ENCODE assay signal across 9 cellular contexts in genomic region chr9:133141833-133142594, GRCh38.
DNase-seq lines count a peak whose midpoint lies in the region; ATAC-seq lines count a peak whose summit lies in the region.
"Had no signal": no experiment of that assay in that cellular context is flagged by ENCODE, and none has a peak within 500 bp of the region (broad histone marks: within the 10 kb centered on the region; RNA-seq: fewer than 3 reads in every experiment).

No MANE protein-coding gene starts in this region.

- peak overlapping the region; percentile 14 to 33 for H3K9ac ChIP-seq in mucosa of rectum (ENCODE audit: low read depth in 1 of 2, low read length in 2 of 2)

- peaks cover 57 to 72% of the 10 kb centered on the region in 2 donors for H3K4me1 ChIP-seq in mucosa of rectum (ENCODE audit: control insufficient read depth in 2 of 2, insufficient read depth in 2 of 2, low read length in 2 of 2)

- peak overlapping the region; percentile 41 to 76 for H3K27ac ChIP-seq in mucosa of rectum (ENCODE audit: low read depth in 2 of 2, low read length in 2 of 2)

- peaks cover 0 to 2% of the 10 kb centered on the region in 2 donors for H3K36me3 ChIP-seq in mucosa of rectum (ENCODE audit: control insufficient read depth in 2 of 2, insufficient read depth in 2 of 2, low read length in 2 of 2)

- DNase-seq in stimulated activated CD4-positive, alpha-beta T cell treated with anti-CD3 and anti-CD28 coated beads, Interleukin-12 subunit alpha, Interleukin-12 subunit beta, amount 100 ng/mL, for 4 hours, result peak; percentile 48
- DNase-seq in stimulated activated CD4-positive, alpha-beta T cell treated with anti-CD3 and anti-CD28 coated beads, Interleukin-2, amount 100 ng/mL, for 48 hours, result no peak
- peak; percentile 77 for DNase-seq in activated gamma-delta T cell treated with anti-CD3 and anti-CD28 coated beads, Interleukin-2, amount 50 U/mL, for 16 hours (ENCODE audit: low read depth)
- no peak for DNase-seq in retina
- no peak for DNase-seq in NK-92 treated with Interleukin-12 subunit alpha and Interleukin-12 subunit beta, amount 100 ng/mL, for 24 hours (lab: John Stamatoyannopoulos, UW)
- DNase-seq: SHP77 treated with DMSO at 0.1 percent for 48 hours had no signal

- no peak overlapping the region for H3K4me3 ChIP-seq in mucosa of rectum (ENCODE audit: low read length in 2 of 2)

- H3K27me3 ChIP-seq in mucosa of rectum (ENCODE audit: control insufficient read depth in 2 of 2, insufficient read depth in 2 of 2, low read length in 2 of 2), result no peaks in the 10 kb centered on the region

- ATAC-seq in HG02884 (IDR thresholded peaks at IDR 0.05; ENCODE audit: unreplicated experiment), result no peak
- no peak for ATAC-seq in GM18858 (IDR thresholded peaks at IDR 0.05; ENCODE audit: unreplicated experiment)

- no peaks in the 10 kb centered on the region for H3K9me3 ChIP-seq in mucosa of rectum (ENCODE audit: control insufficient read depth in 2 of 2, low read length in 2 of 2)

Comparison
In these comparisons a context has a peak if more than half of its experiments do, and no peak if none do; other contexts are left out.
1. DNase-seq: peak in stimulated activated CD4-positive, alpha-beta T cell treated with anti-CD3 and anti-CD28 coated beads, Interleukin-12 subunit alpha, Interleukin-12 subunit beta, amount 100 ng/mL, for 4 hours (single experiment) and activated gamma-delta T cell treated with anti-CD3 and anti-CD28 coated beads, Interleukin-2, amount 50 U/mL, for 16 hours (single experiment); none in stimulated activated CD4-positive, alpha-beta T cell treated with anti-CD3 and anti-CD28 coated beads, Interleukin-2, amount 100 ng/mL, for 48 hours (0 of 2), retina (single experiment) and NK-92 treated with Interleukin-12 subunit alpha and Interleukin-12 subunit beta, amount 100 ng/mL, for 24 hours (single experiment).